ENCODE assay signal across 16 cellular contexts in the genomic region with DNA sequence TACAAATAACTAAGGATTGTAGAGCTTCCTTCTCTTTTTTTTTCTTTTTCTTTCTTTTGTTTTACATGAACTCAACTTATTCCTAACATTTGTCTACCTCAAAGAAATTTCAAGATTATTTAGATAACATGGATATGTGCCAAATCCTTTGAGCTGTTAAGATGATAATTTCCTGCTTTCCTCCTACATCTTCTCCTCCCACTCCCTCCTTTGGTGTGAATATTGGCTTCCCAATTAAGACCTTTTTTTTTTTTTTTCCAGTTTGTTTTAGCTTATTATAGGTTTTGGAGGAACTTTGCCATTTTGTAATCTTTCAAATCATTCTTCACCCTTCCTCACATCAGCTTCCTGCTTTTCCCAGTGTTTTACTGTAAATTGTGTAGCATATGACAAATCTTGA. TPM values are rescaled to one million over a fixed set of nuclear protein-coding genes. Genes with fewer than 3 reads are reported as not detected.
DNase-seq lines count a peak whose midpoint lies in the region; ATAC-seq and TF ChIP-seq lines count a peak whose summit lies in the region.
"Had no signal": no experiment of that assay in that cellular context is flagged by ENCODE, and none has a peak within 500 bp of the region (broad histone marks: within the 10 kb centered on the region; RNA-seq: fewer than 3 reads in every experiment).

No MANE protein-coding gene starts in this region.

- H3K27ac Mint-ChIP-seq in MCF 10A (ENCODE audit: low read depth, unreplicated experiment) (peak overlapping the region; percentile 36), mesothelial cell of epicardium (peak overlapping the region; percentile 62), Calu3 (ENCODE audit: unreplicated experiment) (no peak overlapping the region)
- peak overlapping the region; percentile 6 for H3K27ac Mint-ChIP-seq in activated naive CD8-positive, alpha-beta T cell treated with anti-CD3 and anti-CD28 coated beads, Interleukin-2, amount 10 ng/mL, durations not matched to agents 7 days and 5 days
- H3K27ac Mint-ChIP-seq: B cell; CD4-positive, alpha-beta T cell had no signal

- no peaks in the 10 kb centered on the region for H3K9me3 Mint-ChIP-seq in MCF 10A (ENCODE audit: unreplicated experiment)
- no peaks in the 10 kb centered on the region for H3K9me3 Mint-ChIP-seq in activated naive CD8-positive, alpha-beta T cell treated with anti-CD3 and anti-CD28 coated beads, Interleukin-2, amount 10 ng/mL, durations not matched to agents 7 days and 5 days
- H3K9me3 Mint-ChIP-seq in mesothelial cell of epicardium = no peaks in the 10 kb centered on the region
- H3K9me3 Mint-ChIP-seq in Calu3 (ENCODE audit: low read depth, unreplicated experiment) = no peaks in the 10 kb centered on the region
- H3K9me3 Mint-ChIP-seq: CD4-positive, alpha-beta T cell had no signal

- BruUV-seq in MCF 10A (replicated peaks; lab: Mats Ljungman, UMichigan) = no TSS peak
- no TSS peak for BruUV-seq in Calu3 (replicated peaks; lab: Mats Ljungman, UMichigan)

- no peak overlapping the region for H3K27ac ChIP-seq in breast epithelium

- intact Hi-C loops in MCF 10A (cut with micrococcal nuclease) (no loop called here), breast epithelium (cut with DNase I; ENCODE audit: low total_unique reads) (no loop called here), Calu3 (cut with micrococcal nuclease; ENCODE audit: unreplicated experiment) (loop anchor here (10.0 kb wide), 1 partner anchor 626 kb away; no protein-coding TSS in a partner anchor)

- TF ChIP-seq CTCF in MCF 10A (IDR thresholded peaks at IDR 0.05; ENCODE audit: unreplicated experiment) (no peak), breast epithelium (IDR thresholded peaks at IDR 0.05) (no peak), mesothelial cell of epicardium (IDR thresholded peaks at IDR 0.05; ENCODE audit: unreplicated experiment) (no peak), Calu3 (IDR thresholded peaks at IDR 0.05; ENCODE audit: unreplicated experiment) (no peak)

- no peaks in the 10 kb centered on the region for H3K36me3 ChIP-seq in breast epithelium

- H3K4me1 Mint-ChIP-seq in MCF 10A (ENCODE audit: insufficient read depth, unreplicated experiment) (no peaks in the 10 kb centered on the region), mesothelial cell of epicardium (peaks cover 22% of the 10 kb centered on the region), Calu3 (ENCODE audit: low read depth, unreplicated experiment) (no peaks in the 10 kb centered on the region)
- H3K4me1 Mint-ChIP-seq in activated naive CD8-positive, alpha-beta T cell treated with anti-CD3 and anti-CD28 coated beads, Interleukin-2, amount 10 ng/mL, durations not matched to agents 7 days and 5 days = no peaks in the 10 kb centered on the region

- no peak overlapping the region for H3K4me3 ChIP-seq in breast epithelium

- ATAC-seq in activated naive CD8-positive, alpha-beta T cell treated with anti-CD3 and anti-CD28 coated beads, Interleukin-2, amount 10 ng/mL, durations not matched to agents 7 days and 5 days (ENCODE audit: low read depth) = no peak
- ATAC-seq in GM21717 (IDR thresholded peaks at IDR 0.05; ENCODE audit: unreplicated experiment) (no peak), GM21390 (IDR thresholded peaks at IDR 0.05; ENCODE audit: unreplicated experiment) (no peak)
- ATAC-seq: HepG2 had no signal

- H3K27me3 Mint-ChIP-seq in MCF 10A (ENCODE audit: insufficient read depth, unreplicated experiment) = no peaks in the 10 kb centered on the region
- no peaks in the 10 kb centered on the region for H3K27me3 Mint-ChIP-seq in activated naive CD8-positive, alpha-beta T cell treated with anti-CD3 and anti-CD28 coated beads, Interleukin-2, amount 10 ng/mL, durations not matched to agents 7 days and 5 days
- no peaks in the 10 kb centered on the region for H3K27me3 Mint-ChIP-seq in mesothelial cell of epicardium (ENCODE audit: low read depth)
- no peaks in the 10 kb centered on the region for H3K27me3 Mint-ChIP-seq in Calu3 (ENCODE audit: unreplicated experiment)
- H3K27me3 Mint-ChIP-seq: B cell; CD4-positive, alpha-beta T cell had no signal

- H3K4me3 Mint-ChIP-seq in MCF 10A (ENCODE audit: unreplicated experiment) = no peak overlapping the region
- no peak overlapping the region for H3K4me3 Mint-ChIP-seq in activated naive CD8-positive, alpha-beta T cell treated with anti-CD3 and anti-CD28 coated beads, Interleukin-2, amount 10 ng/mL, durations not matched to agents 7 days and 5 days
- H3K4me3 Mint-ChIP-seq in mesothelial cell of epicardium = no peak overlapping the region
- no peak overlapping the region for H3K4me3 Mint-ChIP-seq in Calu3 (ENCODE audit: low read depth, unreplicated experiment)
- H3K4me3 Mint-ChIP-seq: B cell; CD4-positive, alpha-beta T cell had no signal

- no peaks in the 10 kb centered on the region for H3K27me3 ChIP-seq in breast epithelium

- peaks cover 14% of the 10 kb centered on the region for H3K36me3 Mint-ChIP-seq in MCF 10A (ENCODE audit: insufficient read depth, unreplicated experiment)
- peaks cover 7% of the 10 kb centered on the region for H3K36me3 Mint-ChIP-seq in activated naive CD8-positive, alpha-beta T cell treated with anti-CD3 and anti-CD28 coated beads, Interleukin-2, amount 10 ng/mL, durations not matched to agents 7 days and 5 days
- peaks cover 7% of the 10 kb centered on the region for H3K36me3 Mint-ChIP-seq in mesothelial cell of epicardium
- H3K36me3 Mint-ChIP-seq in Calu3 (ENCODE audit: insufficient read depth, unreplicated experiment) = no peaks in the 10 kb centered on the region

- H3K9me3 ChIP-seq in breast epithelium = no peaks in the 10 kb centered on the region

- CTCF ChIA-PET in MCF 10A (lab: Yijun Ruan, JAX) = interaction anchor here (0.6 to 1.7 kb wide), 6 partner anchors 10 to 629 kb away, joined by 3 to 8 read pairs (median 5); a partner anchor contains a TSS
- CTCF ChIA-PET in Calu3 (lab: Charles Lee) = interaction anchor here (0.7 kb wide), 1 partner anchor 716 kb away, joined by 5 read pairs; no protein-coding TSS in a partner anchor

- no peak for TF ChIP-seq POLR2A in breast epithelium (IDR thresholded peaks at IDR 0.05)

- POLR2A ChIA-PET in MCF 10A (lab: Yijun Ruan, JAX) = interaction anchor here (0.6 to 2.8 kb wide), 5 partner anchors 9 to 626 kb away, joined by 3 to 17 read pairs (median 4); a partner anchor contains a TSS
- POLR2A ChIA-PET in activated naive CD8-positive, alpha-beta T cell treated with anti-CD3 and anti-CD28 coated beads, Interleukin-2, amount 10 ng/mL, durations not matched to agents 7 days and 5 days (lab: Charles Lee) = interaction anchor here (2.2 kb wide), 1 partner anchor 11 kb away, joined by 9 read pairs; a partner anchor contains a TSS

- no peaks in the 10 kb centered on the region for H3K4me1 ChIP-seq in breast epithelium

- no peak for DNase-seq in MCF 10A (ENCODE audit: unreplicated experiment)
- no peak for DNase-seq in breast epithelium (ENCODE audit: low spot score in 2 of 2)
- no peak for DNase-seq in activated naive CD8-positive, alpha-beta T cell treated with anti-CD3 and anti-CD28 coated beads, Interleukin-2, amount 10 ng/mL, durations not matched to agents 7 days and 5 days
- no peak for DNase-seq in mesothelial cell of epicardium (ENCODE audit: low spot score in 2 of 2, unreplicated experiment in 2 of 2)
- DNase-seq in Calu3 = no peak
- no peak for DNase-seq in activated T-cell treated with anti-CD3 and anti-CD28 coated beads, Interleukin-2, amount 50 U/mL, for 48 hours
- DNase-seq: C1 segment of cervical spinal cord; CD4-positive, alpha-beta T cell; GF-D8; HCEC 1CT had no signal

RNA-seq across cellular contexts. Expression of a gene that starts 10.6 kb away (rescaled TPM):
- total RNA-seq in MCF 10A (2022) (11.3 and 13.2 TPM in 2 replicates), breast epithelium (10 to 100 TPM; 21.6 to 39.5 (median 37.6) TPM), mesothelial cell of epicardium (39.7 to 42.9 TPM (median 42.2 TPM) in 3 replicates), Calu3 (2022) (23.1 and 23.5 TPM in 2 replicates)
- 10 to 100 TPM; 28.4 TPM for total RNA-seq in activated naive CD8-positive, alpha-beta T cell treated with anti-CD3 and anti-CD28 coated beads, Interleukin-2, amount 10 ng/mL, durations not matched to agents 7 days and 5 days

RNA-seq across cellular contexts. Expression of a gene that starts 10.9 kb away (rescaled TPM):
- total RNA-seq in MCF 10A (2022) (53.4 and 58.2 TPM in 2 replicates), breast epithelium (10 to 100 TPM; 16.1 to 25.5 (median 20.3) TPM), mesothelial cell of epicardium (54.4 to 58.8 TPM (median 58.0 TPM) in 3 replicates), Calu3 (2022) (36.0 and 39.5 TPM in 2 replicates)
- total RNA-seq in activated naive CD8-positive, alpha-beta T cell treated with anti-CD3 and anti-CD28 coated beads, Interleukin-2, amount 10 ng/mL, durations not matched to agents 7 days and 5 days = 10 to 100 TPM; 47.5 to 55.4 TPM

RNA-seq across cellular contexts. Expression of a gene that starts 58.2 kb away (rescaled TPM):
- total RNA-seq in MCF 10A (2022) = not detected in 2 replicates
- not detected for total RNA-seq in breast epithelium
- total RNA-seq in activated naive CD8-positive, alpha-beta T cell treated with anti-CD3 and anti-CD28 coated beads, Interleukin-2, amount 10 ng/mL, durations not matched to agents 7 days and 5 days = not detected
- not detected in 3 replicates for total RNA-seq in mesothelial cell of epicardium
- not detected in 2 replicates for total RNA-seq in Calu3 (2022)
- total RNA-seq: A172; B cell; CD4-positive, alpha-beta T cell; H4; HepG2 had no signal
